Comparison of ENCODE assay signal across 11 cellular contexts in the genomic region with DNA sequence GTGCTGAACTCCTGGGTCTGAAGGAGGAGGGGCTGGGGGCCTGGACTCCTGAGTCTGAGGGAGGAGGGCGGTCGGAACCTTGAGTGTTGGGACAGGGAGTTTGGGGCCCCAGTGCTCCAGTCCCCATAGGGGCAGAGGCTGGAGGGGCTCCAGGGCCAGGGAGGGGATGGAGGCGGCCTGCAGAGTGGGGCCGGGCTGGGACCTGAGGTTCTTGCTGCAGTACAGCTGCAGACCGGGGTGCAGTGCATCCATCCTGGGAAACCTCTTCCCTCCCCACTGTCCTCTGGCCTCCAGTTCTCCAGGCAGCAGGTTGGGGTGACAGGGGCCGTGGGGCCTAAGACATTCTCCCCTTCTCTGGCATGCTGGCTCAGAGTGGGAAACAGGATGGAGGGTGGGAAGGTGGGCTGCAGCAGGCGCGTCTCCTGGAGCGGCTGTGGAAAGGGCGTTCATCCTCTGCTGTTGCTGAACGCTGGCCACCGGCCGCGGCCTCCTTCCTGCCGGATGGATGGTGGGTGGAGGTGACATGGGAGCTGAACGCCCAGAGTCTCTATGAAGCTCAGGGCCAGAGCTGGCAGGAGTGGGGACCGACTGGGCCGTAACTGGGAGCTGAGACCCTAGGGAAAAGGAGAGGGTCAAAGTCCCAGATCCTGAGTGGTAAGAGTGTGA.
DNase-seq lines count a peak whose midpoint lies in the region; ATAC-seq, FAIRE-seq and TF ChIP-seq lines count a peak whose summit lies in the region.
"Had no signal": no experiment of that assay in that cellular context is flagged by ENCODE, and none has a peak within 500 bp of the region (broad histone marks: within the 10 kb centered on the region; RNA-seq: fewer than 3 reads in every experiment).

No MANE protein-coding gene starts in this region.

- DNase-seq in AG08396 (ENCODE audit: low spot score) (peak; percentile 34), coronary artery (ENCODE audit: low spot score) (no peak), NCI-H446 treated with DMSO at 0.1 percent for 48 hours (lab: John Stamatoyannopoulos, UW) (no peak), GM19239 (ENCODE audit: insufficient read length, low spot score) (no peak)
- DNase-seq: activated gamma-delta T cell, NCI-H1048, SHP77 treated with DMSO at 0.1 percent for 48 hours had no signal

- H3K9ac ChIP-seq in HUES48 (ENCODE audit: low read depth, low read length) = no peak overlapping the region

- FAIRE-seq in GM19239 (lab: Jason Lieb, UNC) = no peak

- peaks cover 3% of the 10 kb centered on the region; the same call in 1 of the 2 replicates for H3K4me1 ChIP-seq in HUES48 (ENCODE audit: control insufficient read depth, insufficient read depth, low read length)

- TF ChIP-seq CTCF in coronary artery (IDR thresholded peaks at IDR 0.05) (no peak), nephron (IDR thresholded peaks at IDR 0.05; ENCODE audit: unreplicated experiment in 3 of 3) (no peak)

- no peak overlapping the region for H3K27ac ChIP-seq in HUES48 (ENCODE audit: low read depth, low read length)
- H3K27ac ChIP-seq in coronary artery = peak overlapping the region; percentile 89 to 92

- H3K4me3 ChIP-seq in HUES48 (ENCODE audit: low read depth, low read length) = peak overlapping the region; percentile 50
- H3K4me3 ChIP-seq in coronary artery = peak overlapping the region; percentile 76

- peak overlapping the region; percentile 82 to 83 (median 83) for H3K4me3 Mint-ChIP-seq in nephron

- peaks cover 14% of the 10 kb centered on the region for H3K4me1 Mint-ChIP-seq in nephron

- peaks cover 27% of the 10 kb centered on the region for H3K36me3 ChIP-seq in HUES48 (ENCODE audit: control insufficient read depth, insufficient read depth, low read length)

- no peaks in the 10 kb centered on the region for H3K27me3 ChIP-seq in HUES48 (ENCODE audit: control insufficient read depth, insufficient read depth, low read length)

- no peaks in the 10 kb centered on the region for H3K9me3 Mint-ChIP-seq in nephron

- ATAC-seq in GM19324 (IDR thresholded peaks at IDR 0.05; ENCODE audit: low FRiP score, unreplicated experiment) (no peak), GM21423 (IDR thresholded peaks at IDR 0.05; ENCODE audit: unreplicated experiment) (no peak)

- H3K9me3 ChIP-seq in HUES48 (ENCODE audit: control insufficient read depth, insufficient read depth, low read length) = no peaks in the 10 kb centered on the region

- H3K27ac Mint-ChIP-seq in nephron = peak overlapping the region; percentile 81 to 88 (median 84)

- peaks cover 4% of the 10 kb centered on the region for H3K27me3 Mint-ChIP-seq in nephron (ENCODE audit: low read depth)

- H3K36me3 Mint-ChIP-seq in nephron (ENCODE audit: low read depth) = peaks cover 9% of the 10 kb centered on the region
